In the genomic region with DNA sequence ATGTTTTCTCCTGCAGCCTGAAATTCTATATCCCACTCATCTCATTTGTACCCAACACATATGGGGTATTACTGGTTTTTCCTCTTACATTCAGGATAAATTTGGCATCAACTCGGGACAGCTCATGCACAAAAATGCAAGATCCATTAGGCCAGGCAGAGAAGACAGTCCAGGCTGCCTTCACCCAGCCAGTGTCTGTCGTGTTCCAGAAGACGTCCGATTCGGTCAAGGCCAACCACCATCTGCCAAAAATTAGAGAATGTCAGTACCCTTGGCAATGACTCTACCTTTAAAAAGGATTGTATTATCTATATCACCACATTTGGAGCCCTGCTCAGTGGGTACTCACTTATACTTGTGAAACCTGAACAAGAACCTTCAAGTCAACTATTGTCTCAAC, we compare ENCODE assay signal across 7 cellular contexts. TPM values are rescaled to one million over a fixed set of nuclear protein-coding genes. Genes with fewer than 3 reads are reported as not detected.
"Had no signal": no experiment of that assay in that cellular context is flagged by ENCODE, and none has a peak within 500 bp of the region (broad histone marks: within the 10 kb centered on the region; RNA-seq: fewer than 3 reads in every experiment).

No MANE protein-coding gene starts in this region.

RNA-seq across cellular contexts. Expression of a gene that starts 23.3 kb away (rescaled TPM):
- total RNA-seq: GM23248, GM23338, H1, H4, H7, H9, HFFc6 had no signal
- polyA plus RNA-seq: GM23248, GM23338, H1 had no signal
